8 cellular contexts compared by ENCODE assay signal in genomic region chr5:54309751-54310432, GRCh38. TPM values are rescaled to one million over a fixed set of nuclear protein-coding genes. Genes with fewer than 3 reads are reported as not detected.
DNase-seq lines count a peak whose midpoint lies in the region; ATAC-seq and TF ChIP-seq lines count a peak whose summit lies in the region.

No MANE protein-coding gene starts in this region.

- no peaks in the 10 kb centered on the region for H3K9me3 Mint-ChIP-seq in chondrocyte (ENCODE audit: low read depth)

- H3K9me3 ChIP-seq in DOHH2 (ENCODE audit: control insufficient read depth, insufficient read depth, low read length): 0 out of 2 replicates have a peak, but pooled peaks cover 4% of the 10 kb centered on the region

- 0 out of 2 replicates have a peak, but pooled peaks cover 2% of the 10 kb centered on the region for H3K36me3 ChIP-seq in DOHH2 (ENCODE audit: control insufficient read depth, low read length)

- H3K27me3 ChIP-seq in DOHH2 (ENCODE audit: control insufficient read depth, low read length) (no peaks in the 10 kb centered on the region; the same call in 1 of the 2 replicates), HL-60 (ENCODE audit: insufficient read depth, poor library complexity, severe bottlenecking) (no peaks in the 10 kb centered on the region), layer of hippocampus (ENCODE audit: control insufficient read depth, insufficient read depth, low read length) (no peaks in the 10 kb centered on the region)

- H3K4me3 ChIP-seq in DOHH2 (ENCODE audit: low read length) (peak overlapping the region; percentile 92), HL-60 (replicated peaks; ENCODE audit: insufficient read depth, low read length) (peak overlapping the region; percentile 99)

- H3F3A ChIP-seq in DOHH2 (ENCODE audit: control insufficient read depth, insufficient read depth): no peaks in the 10 kb centered on the region

- H3K27ac ChIP-seq in DOHH2 (ENCODE audit: low read depth, low read length) (peak overlapping the region; percentile 28; the same call in 1 of the 2 replicates), HL-60 (replicated peaks) (peak overlapping the region; percentile 45), layer of hippocampus (ENCODE audit: low read depth, low read length) (peak overlapping the region; percentile 78)

- DNase-seq in HL-60 (ENCODE audit: low read depth in 1 of 2, low spot score in 1 of 2) (peak in 1 of 2 experiments; percentile 18), UCSD-AML1 (lab: John Stamatoyannopoulos, UW; ENCODE audit: unreplicated experiment) (peak; percentile 58), chondrocyte (ENCODE audit: low spot score) (no peak), NCI-H446 treated with DMSO at 0.1 percent for 48 hours (lab: John Stamatoyannopoulos, UW) (no peak)
- DNase-seq in stimulated activated CD4-positive, alpha-beta T cell treated with anti-CD3 and anti-CD28 coated beads, Interleukin-1b, Interleukin-23, amount 100 ng/mL, for 48 hours: peak; percentile 8

- H3K79me2 ChIP-seq in DOHH2 (ENCODE audit: control insufficient read depth, low read length): peaks cover 21% of the 10 kb centered on the region

- TF ChIP-seq CTCF in DOHH2 (IDR thresholded peaks at IDR 0.05; ENCODE audit: low read depth, low read length, poor library complexity, severe bottlenecking) (no peak), HL-60 (IDR thresholded peaks at IDR 0.05; ENCODE audit: insufficient read depth, low read length) (no peak), chondrocyte (IDR thresholded peaks at IDR 0.05) (no peak)

- peak overlapping the region; percentile 76 for H3K27ac Mint-ChIP-seq in chondrocyte (ENCODE audit: unreplicated experiment)

- peak overlapping the region; percentile 95 for H3K4me3 Mint-ChIP-seq in chondrocyte (ENCODE audit: unreplicated experiment)

- H3K9me2 ChIP-seq in DOHH2 (replicated peaks; ENCODE audit: control insufficient read depth, low read length): no peaks in the 10 kb centered on the region

- H3K4me1 Mint-ChIP-seq in chondrocyte (ENCODE audit: low read depth): peaks cover 19% of the 10 kb centered on the region

- peak; percentile 13 for ATAC-seq in GM21423 (IDR thresholded peaks at IDR 0.05; ENCODE audit: unreplicated experiment)

- H3K27me3 Mint-ChIP-seq in chondrocyte (ENCODE audit: low read depth): no peaks in the 10 kb centered on the region

- H4K20me1 ChIP-seq in DOHH2 (ENCODE audit: control insufficient read depth, insufficient read depth, low read depth, low read length): no peaks in the 10 kb centered on the region

- H3K36me3 Mint-ChIP-seq in chondrocyte (ENCODE audit: low read depth): no peaks in the 10 kb centered on the region

- H3K4me1 ChIP-seq in DOHH2 (ENCODE audit: control insufficient read depth, low read length): peaks cover 18% of the 10 kb centered on the region

- peak overlapping the region; percentile 83 for H3K4me2 ChIP-seq in DOHH2 (ENCODE audit: low read length)

RNA-seq across cellular contexts. Expression of gene ARL15, which starts 0.5 kb away (rescaled TPM):
- 13.7 to 32.9 TPM (median 14.0 TPM) in 3 replicates for total RNA-seq in chondrocyte

Comparison
In these comparisons a context has a peak if more than half of its experiments do, and no peak if none do; other contexts are left out.
1. H3K27ac ChIP-seq: peak in every context shown above with its lines; median percentile 78 in layer of hippocampus; 45 in HL-60; 28 in DOHH2.
2. DNase-seq: peak in UCSD-AML1 (single experiment) and stimulated activated CD4-positive, alpha-beta T cell treated with anti-CD3 and anti-CD28 coated beads, Interleukin-1b, Interleukin-23, amount 100 ng/mL, for 48 hours (single experiment); none in chondrocyte (single experiment) and NCI-H446 treated with DMSO at 0.1 percent for 48 hours (single experiment).